ENCODE assay signal across 29 cellular contexts in genomic region chr5:133222040-133222439, GRCh38.
"Had no signal": no experiment of that assay in that cellular context is flagged by ENCODE, and none has a peak within 500 bp of the region (broad histone marks: within the 10 kb centered on the region; RNA-seq: fewer than 3 reads in every experiment).

No MANE protein-coding gene starts in this region.

- H2AFZ ChIP-seq: hepatocyte had no signal

- H3K4me1 ChIP-seq: adrenal gland, ascending aorta, left ventricle myocardium inferior, upper lobe of left lung had no signal

- H3K36me3 ChIP-seq: adrenal gland, ascending aorta, brain microvascular endothelial cell, left ventricle myocardium inferior, thoracic aorta, upper lobe of left lung had no signal

- H3K4me1 Mint-ChIP-seq: natural killer cell had no signal

- H3K9me3 ChIP-seq: adrenal gland, ascending aorta, left ventricle myocardium inferior, thoracic aorta, upper lobe of left lung had no signal

- H3K4me3 ChIP-seq: adrenal gland, ascending aorta, hepatocyte, left ventricle myocardium inferior, smooth muscle cell, thoracic aorta, upper lobe of left lung had no signal

- DNase-seq: activated CD8-positive, alpha-beta memory T cell treated with anti-CD3 and anti-CD28 coated beads, Interleukin-2, amount 50 U/mL, for 48 hours; activated naive CD4-positive, alpha-beta T cell; activated T-cell treated with anti-CD3 and anti-CD28 coated beads, Interleukin-2, amount 50 U/mL, for 4 hours; adrenal gland; brain microvascular endothelial cell; caudate nucleus; effector memory CD4-positive, alpha-beta T cell; foreskin melanocyte; glutamatergic neuron; kidney glomerular epithelial cell; left ventricle myocardium inferior; natural killer cell; nucleus accumbens; stimulated activated CD4-positive, alpha-beta T cell treated with anti-CD3 and anti-CD28 coated beads, Interleukin-15, amount 100 ng/mL, for 24 hours; stimulated activated CD8-positive, alpha-beta memory T cell treated with anti-CD3 and anti-CD28 coated beads, Interleukin-4, amount 100 ng/mL, for 48 hours; stimulated activated naive B cell treated with anti-CD40 and anti-IgM and Interleukin-4, amounts not matched to agents 10 μg/mL and 1 μg/mL and 100 μg/mL, for 72 hours; T1000; upper lobe of left lung had no signal

- H3K27ac ChIP-seq: adrenal gland, ascending aorta, left ventricle myocardium inferior, thoracic aorta had no signal

- H3K27me3 ChIP-seq: adrenal gland, ascending aorta, brain microvascular endothelial cell, hepatocyte, upper lobe of left lung had no signal

- H3K27ac Mint-ChIP-seq: activated naive CD8-positive, alpha-beta T cell; activated T-helper 2 cell treated with anti-CD3 and anti-CD28 coated beads, Interferon-gamma antibody, Interleukin-2, Interleukin-4, amounts not matched to agents 10 μg/mL and 5 μg/mL and 100 μg/mL, durations not matched to agents 14 hours and 24 hours and 36 hours; mesothelial cell of epicardium; natural killer cell; T-helper 1 cell treated with Interleukin-12 subunit alpha and Interleukin-12 subunit beta and Interleukin-4 antibody, amounts not matched to agents 30 μg/mL and 1 μg/mL, for 36 hours; WTC11 had no signal

- H3K4me3 Mint-ChIP-seq: activated naive CD8-positive, alpha-beta T cell; activated T-cell treated with anti-CD3 and anti-CD28 coated beads, Interleukin-2, amount 50 U/mL, for 4 hours; mesothelial cell of epicardium; natural killer cell; stimulated activated naive B cell treated with anti-CD40 and anti-IgM and Interleukin-4, amounts not matched to agents 10 μg/mL and 1 μg/mL and 100 μg/mL, for 72 hours; T-helper 1 cell treated with Interleukin-12 subunit alpha and Interleukin-12 subunit beta and Interleukin-4 antibody, amounts not matched to agents 30 μg/mL and 1 μg/mL, for 36 hours; WTC11 had no signal

- H3K9me3 Mint-ChIP-seq: activated T-cell treated with anti-CD3 and anti-CD28 coated beads, Interleukin-2, amount 50 U/mL, for 4 hours; activated T-helper 2 cell treated with anti-CD3 and anti-CD28 coated beads, Interferon-gamma antibody, Interleukin-2, Interleukin-4, amounts not matched to agents 10 μg/mL and 5 μg/mL and 100 μg/mL, durations not matched to agents 14 hours and 24 hours and 36 hours; natural killer cell; stimulated activated naive B cell treated with anti-CD40 and anti-IgM and Interleukin-4, amounts not matched to agents 10 μg/mL and 1 μg/mL and 100 μg/mL, for 72 hours; T-helper 1 cell treated with Interleukin-12 subunit alpha and Interleukin-12 subunit beta and Interleukin-4 antibody, amounts not matched to agents 30 μg/mL and 1 μg/mL, for 36 hours; WTC11 had no signal

- H3K27me3 Mint-ChIP-seq: activated naive CD8-positive, alpha-beta T cell; stimulated activated naive B cell treated with anti-CD40 and anti-IgM and Interleukin-4, amounts not matched to agents 10 μg/mL and 1 μg/mL and 100 μg/mL, for 72 hours had no signal

- H3K4me2 ChIP-seq: hepatocyte, smooth muscle cell had no signal

- ATAC-seq: activated T-cell treated with anti-CD3 and anti-CD28 coated beads, Interleukin-2, amount 50 U/mL, for 4 hours; esophagus mucosa; natural killer cell; sciatic nerve; stimulated activated naive B cell treated with anti-CD40 and anti-IgM and Interleukin-4, amounts not matched to agents 10 μg/mL and 1 μg/mL and 100 μg/mL, for 72 hours had no signal

- H3K36me3 Mint-ChIP-seq: natural killer cell, WTC11 had no signal
